8 cellular contexts compared by ENCODE assay signal in genomic region chr21:43427242-43427559, GRCh38. TPM values are rescaled to one million over a fixed set of nuclear protein-coding genes. Genes with fewer than 3 reads are reported as not detected.
DNase-seq lines count a peak whose midpoint lies in the region; ATAC-seq and TF ChIP-seq lines count a peak whose summit lies in the region.
"Not testable (repeated sequence)": the region's sequence is repeated elsewhere in the genome, so short reads cannot be mapped to it uniquely, and the experiment has no call there.

No MANE protein-coding gene starts in this region.

- H3K27me3 Mint-ChIP-seq in activated T-helper 17 cell treated with anti-CD3 and anti-CD28 coated beads, Interleukin-2, amount 50 U/mL, for 72 hours, result not testable (repeated sequence)

- H3K4me3 ChIP-seq in left lung, thoracic aorta: not testable (repeated sequence)

- H3K27ac ChIP-seq in left lung, thoracic aorta: not testable (repeated sequence)

- not testable (repeated sequence) for DNase-seq in left lung; thoracic aorta (ENCODE audit: low spot score)

- H3K4me3 Mint-ChIP-seq in activated T-helper 17 cell treated with anti-CD3 and anti-CD28 coated beads, Interleukin-2, amount 50 U/mL, for 72 hours, result not testable (repeated sequence)

- not testable (repeated sequence) for H3K36me3 ChIP-seq in left lung, thoracic aorta

- intact Hi-C loops in left lung (cut with DNase I), result not testable (repeated sequence)

- H3K27ac Mint-ChIP-seq in activated T-helper 17 cell treated with anti-CD3 and anti-CD28 coated beads, Interleukin-2, amount 50 U/mL, for 72 hours, result not testable (repeated sequence)

- not testable (repeated sequence) for H3K9me3 ChIP-seq in left lung, thoracic aorta

- not testable (repeated sequence) for TF ChIP-seq CTCF in left lung (IDR thresholded peaks at IDR 0.05); thoracic aorta (IDR thresholded peaks at IDR 0.05)

- ATAC-seq in GM18520 (IDR thresholded peaks at IDR 0.05; ENCODE audit: unreplicated experiment) (peak; percentile 72), GM19463 (IDR thresholded peaks at IDR 0.05; ENCODE audit: unreplicated experiment) (peak; percentile 91), HG02571 (IDR thresholded peaks at IDR 0.05; ENCODE audit: unreplicated experiment) (peak; percentile 69), HG03064 (IDR thresholded peaks at IDR 0.05; ENCODE audit: low read depth, unreplicated experiment) (peak; percentile 72), HG03521 (IDR thresholded peaks at IDR 0.05; ENCODE audit: unreplicated experiment) (peak; percentile 80), left lung (peak; percentile 69), thoracic aorta (ENCODE audit: insufficient number of reproducible peaks, low FRiP score, low read depth) (peak; percentile 85)
- ATAC-seq in activated T-helper 17 cell treated with anti-CD3 and anti-CD28 coated beads, Interleukin-2, amount 50 U/mL, for 72 hours (replicated peaks), result peak; percentile 97

- H3K36me3 Mint-ChIP-seq in activated T-helper 17 cell treated with anti-CD3 and anti-CD28 coated beads, Interleukin-2, amount 50 U/mL, for 72 hours (ENCODE audit: low read depth), result not testable (repeated sequence)

- H3K27me3 ChIP-seq in left lung; thoracic aorta (replicated peaks; ENCODE audit: insufficient read depth): not testable (repeated sequence)

- not testable (repeated sequence) for H3K9me3 Mint-ChIP-seq in activated T-helper 17 cell treated with anti-CD3 and anti-CD28 coated beads, Interleukin-2, amount 50 U/mL, for 72 hours

- H3K4me1 ChIP-seq in left lung; thoracic aorta (ENCODE audit: control insufficient read depth in 1 of 2, low read depth in 2 of 2): not testable (repeated sequence)

- not testable (repeated sequence) for H3K4me1 Mint-ChIP-seq in activated T-helper 17 cell treated with anti-CD3 and anti-CD28 coated beads, Interleukin-2, amount 50 U/mL, for 72 hours

RNA-seq across cellular contexts. Expression of gene SIK1, which starts 0.3 kb away (rescaled TPM):
- 1 to 10 TPM; 8.1 to 8.5 TPM for total RNA-seq in activated T-helper 17 cell treated with anti-CD3 and anti-CD28 coated beads, Interleukin-2, amount 50 U/mL, for 72 hours
- 10 to 100 TPM; 33.3 to 61.0 TPM for total RNA-seq in left lung
- total RNA-seq in thoracic aorta, result 1 to 10 TPM; 1.8 to 6.3 TPM
